Comparison of ENCODE assay signal across 8 cellular contexts in the genomic region with DNA sequence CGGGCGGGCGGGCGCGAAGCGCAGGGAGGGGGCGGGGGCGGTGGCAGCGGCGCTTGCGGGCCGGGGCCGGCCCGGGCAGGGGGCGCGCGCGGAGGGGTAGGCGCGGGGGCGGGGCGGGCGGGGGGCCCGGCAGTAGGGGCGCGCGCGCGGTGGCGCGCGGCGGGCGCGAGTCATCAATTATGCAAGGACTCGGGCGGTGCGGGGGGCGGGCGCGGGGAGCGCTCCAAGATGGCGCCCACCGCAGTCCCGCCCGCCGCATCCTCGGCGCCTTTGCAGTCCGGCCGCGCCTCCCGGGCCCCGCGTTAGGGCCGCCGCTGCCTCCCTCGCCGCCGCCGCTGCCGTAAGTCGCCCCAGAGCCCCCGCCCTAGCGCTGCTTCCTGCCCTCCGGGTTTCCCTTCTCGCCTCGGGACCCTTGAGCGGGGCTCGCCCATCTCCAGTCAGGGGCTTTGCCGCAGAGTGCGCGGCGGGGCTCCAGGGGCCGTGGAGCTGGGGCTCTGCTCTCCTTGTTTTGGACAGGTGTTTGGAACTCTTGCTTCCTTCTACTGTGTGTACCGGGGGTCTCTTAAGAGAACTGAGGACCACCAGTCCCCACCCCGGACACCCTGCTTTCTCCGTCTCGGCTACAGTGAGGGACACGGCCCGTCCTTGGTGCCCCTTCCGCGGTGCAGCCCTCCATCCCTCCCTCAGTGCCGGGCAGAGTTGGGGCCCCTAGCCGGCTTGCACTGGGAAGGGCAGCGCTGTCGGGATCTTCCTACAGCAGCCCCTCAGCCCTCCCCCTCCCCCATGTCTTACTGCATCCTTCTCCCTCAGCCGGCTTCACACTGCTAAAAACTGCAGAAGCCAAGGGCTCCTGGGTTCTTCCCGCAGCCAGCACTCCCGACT. TPM values are rescaled to one million over a fixed set of nuclear protein-coding genes. Genes with fewer than 3 reads are reported as not detected.
A peak's percentile ranks its signal among the peaks of the same experiment; 100 is the strongest.
DNase-seq lines count a peak whose midpoint lies in the region; ATAC-seq and TF ChIP-seq lines count a peak whose summit lies in the region.

A gene (plus strand): TSS at position 214 of the 882 bp plus-strand sequence. CDS start 71,585 bp downstream, outside the sequence.

- WGBS in prostate gland: under 1% methylated on average over 74 of the region's 90 CpGs

- no peak for TF ChIP-seq POLR2A in prostate gland (IDR thresholded peaks at IDR 0.05)

- H3K27me3 ChIP-seq in SJSA1 (replicated peaks): no peaks in the 10 kb centered on the region
- peaks cover 92% of the 10 kb centered on the region for H3K27me3 ChIP-seq in left ventricle myocardium inferior (ENCODE audit: low read depth)
- no peaks in the 10 kb centered on the region for H3K27me3 ChIP-seq in prostate gland (replicated peaks; ENCODE audit: insufficient read depth)

- no peaks in the 10 kb centered on the region for H3K36me3 ChIP-seq in ES-I3 (ENCODE audit: insufficient read depth, low read length)
- no peaks in the 10 kb centered on the region for H3K36me3 ChIP-seq in SJSA1
- no peaks in the 10 kb centered on the region for H3K36me3 ChIP-seq in left ventricle myocardium inferior
- H3K36me3 ChIP-seq in prostate gland: no peaks in the 10 kb centered on the region

- peak; percentile 29 for ATAC-seq in HG03432 (IDR thresholded peaks at IDR 0.05; ENCODE audit: unreplicated experiment)
- ATAC-seq in GM18873 (IDR thresholded peaks at IDR 0.05; ENCODE audit: low FRiP score, unreplicated experiment): no peak
- ATAC-seq in GM18867 (IDR thresholded peaks at IDR 0.05; ENCODE audit: unreplicated experiment): no peak

- DNase-seq in SJSA1 (ENCODE audit: low read depth in 1 of 2, low spot score in 2 of 2): peak; percentile 45 to 66
- DNase-seq in activated naive CD8-positive, alpha-beta T cell treated with anti-CD3 and anti-CD28 coated beads, Interleukin-2, amount 50 U/mL, for 16 hours (ENCODE audit: low read depth, low spot score): peak; percentile 11
- DNase-seq in left ventricle myocardium inferior: peak; percentile 23
- peak; percentile 17 for DNase-seq in prostate gland (ENCODE audit: low spot score)

- intact Hi-C loops in left ventricle myocardium inferior (cut with micrococcal nuclease) (no loop called here), prostate gland (cut with DNase I) (no loop called here)

- H3K27ac ChIP-seq in SJSA1 (peak within 1 kb of the TSS; percentile 55; the same call in 1 of the 2 replicates), left ventricle myocardium inferior (replicated peaks) (no peak within 1 kb of the TSS), prostate gland (no peak within 1 kb of the TSS)

- no peak for TF ChIP-seq CTCF in left ventricle myocardium inferior (IDR thresholded peaks at IDR 0.05; ENCODE audit: borderline replicate concordance)
- TF ChIP-seq CTCF in prostate gland (IDR thresholded peaks at IDR 0.05): no peak

- H3K9me3 ChIP-seq in ES-I3 (ENCODE audit: control insufficient read depth, insufficient read depth, low read length) (no peaks in the 10 kb centered on the region), SJSA1 (replicated peaks) (no peaks in the 10 kb centered on the region), left ventricle myocardium inferior (replicated peaks) (no peaks in the 10 kb centered on the region), prostate gland (no peaks in the 10 kb centered on the region)

- H3K4me3 ChIP-seq in SJSA1: peak within 1 kb of the TSS; percentile 79
- peak within 1 kb of the TSS; percentile 76 for H3K4me3 ChIP-seq in left ventricle myocardium inferior
- peak within 1 kb of the TSS; percentile 52 for H3K4me3 ChIP-seq in prostate gland

- peak within 1 kb of the TSS; percentile 71 for H3K9ac ChIP-seq in ES-I3 (ENCODE audit: low read depth, low read length)

- H3K4me1 ChIP-seq in ES-I3 (ENCODE audit: insufficient read depth, low read length) (0 out of 2 replicates have a peak, but pooled peaks cover 9% of the 10 kb centered on the region), SJSA1 (replicated peaks) (peaks cover 11% of the 10 kb centered on the region; the same call in 1 of the 2 replicates), left ventricle myocardium inferior (peaks cover 16% of the 10 kb centered on the region), prostate gland (replicated peaks) (no peaks in the 10 kb centered on the region)

RNA-seq across cellular contexts. Expression of the gene that starts here (rescaled TPM):
- 1.4 and 4.3 TPM in 2 replicates for total RNA-seq in SJSA1 (2014; rRNA removed; shearing (Covaris generic))
- total RNA-seq in left ventricle myocardium inferior (0.41 TPM), prostate gland (10 to 100 TPM in 1 of 2 donors, 1 to 10 TPM in 1; 7.6 to 10.4 TPM)

Comparison
In these comparisons a context has a peak if more than half of its experiments do, and no peak if none do; other contexts are left out.
1. Peak in DNase-seq and H3K4me3 ChIP-seq in left ventricle myocardium inferior; RNA of the gene not detected or under 1 TPM.